In the genomic region with DNA sequence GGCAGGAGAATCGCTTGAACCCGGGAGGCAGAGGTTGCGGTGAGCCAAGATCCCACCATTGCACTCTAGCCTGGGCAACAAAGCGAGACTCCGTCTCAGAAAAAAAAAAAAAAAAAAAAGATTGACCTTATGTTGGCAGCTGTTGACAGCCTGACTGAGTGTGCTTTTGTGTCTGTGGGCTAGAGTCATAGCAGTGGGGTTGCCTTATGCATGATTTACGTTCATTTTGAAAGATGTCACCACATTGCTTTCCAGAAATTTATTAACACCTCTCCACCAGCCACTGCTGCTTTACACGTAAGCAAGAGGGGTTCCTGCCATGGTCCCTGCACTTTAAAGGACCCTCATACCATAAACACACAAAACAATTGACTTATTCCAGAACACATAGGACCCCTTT, we compare ENCODE assay signal across 7 cellular contexts. TPM values are rescaled to one million over a fixed set of nuclear protein-coding genes. Genes with fewer than 3 reads are reported as not detected.
"Had no signal": no experiment of that assay in that cellular context is flagged by ENCODE, and none has a peak within 500 bp of the region (broad histone marks: within the 10 kb centered on the region; RNA-seq: fewer than 3 reads in every experiment).

No MANE protein-coding gene starts in this region.

- H3K4me3 Mint-ChIP-seq: GM23338, HFFc6 had no signal

- DNase-seq: HFFc6, IMR-90, KBM-7 had no signal

- H3K9me3 Mint-ChIP-seq: GM23338, HFFc6 had no signal

- H3K27ac Mint-ChIP-seq: GM23338, HFFc6 had no signal

- ATAC-seq: GM23338, HCT116 had no signal

RNA-seq across cellular contexts. Expression of gene ASRGL1, which starts 21.0 kb away (rescaled TPM):
- total RNA-seq: IMR-90 had no signal

RNA-seq across cellular contexts. Expression of gene SCGB1D4, which starts 59.4 kb away (rescaled TPM):
- total RNA-seq: GM23338, H1, HFFc6, HT-29, IMR-90 had no signal
